18 cellular contexts compared by ENCODE assay signal in the genomic region with DNA sequence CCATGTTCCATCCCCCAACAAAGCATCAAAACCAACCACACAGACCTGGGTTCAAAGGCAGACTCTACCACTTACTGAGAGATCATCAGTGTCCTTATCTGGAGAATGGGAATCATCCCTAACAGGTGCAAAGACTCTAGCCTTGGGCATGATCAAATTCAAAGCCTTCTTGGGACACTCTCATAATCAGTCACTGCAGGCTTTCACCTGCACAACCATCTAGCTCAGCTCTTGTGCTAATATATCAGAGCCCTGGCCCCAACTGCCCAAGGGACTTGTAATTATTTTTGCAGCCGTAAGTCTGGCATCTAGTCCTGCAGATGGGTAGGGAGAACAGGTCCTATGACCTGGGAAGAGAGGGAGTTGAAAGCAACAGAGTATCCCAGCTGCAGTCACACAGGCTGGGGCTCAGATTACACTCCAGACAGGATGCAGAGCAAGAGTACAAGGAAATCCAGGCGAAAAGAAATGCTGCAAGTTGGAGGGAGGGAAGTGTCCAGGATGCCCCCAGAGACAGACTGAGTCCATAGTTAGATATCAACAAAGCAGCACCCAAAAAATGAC.
DNase-seq lines count a peak whose midpoint lies in the region; ATAC-seq and TF ChIP-seq lines count a peak whose summit lies in the region.
"Had no signal": no experiment of that assay in that cellular context is flagged by ENCODE, and none has a peak within 500 bp of the region (broad histone marks: within the 10 kb centered on the region; RNA-seq: fewer than 3 reads in every experiment).

No MANE protein-coding gene starts in this region.

- intact Hi-C loops in PC-3 (cut with micrococcal nuclease), result no loop called here

- no peaks in the 10 kb centered on the region for H3K9me3 Mint-ChIP-seq in chondrocyte (ENCODE audit: low read depth)
- H3K9me3 Mint-ChIP-seq: activated T-helper 17 cell treated with anti-CD3 and anti-CD28 coated beads, Interleukin-2, amount 50 U/mL, for 72 hours had no signal

- H3K79me2 ChIP-seq in PC-3 (ENCODE audit: low read length), result no peaks in the 10 kb centered on the region

- no peaks in the 10 kb centered on the region; the same call in 1 of the 2 replicates for H3K4me1 ChIP-seq in PC-3 (ENCODE audit: insufficient read depth, low read length)
- H3K4me1 ChIP-seq: esophagus muscularis mucosa, vagina had no signal

- H3K9ac ChIP-seq in PC-3 (ENCODE audit: low read length), result no peak overlapping the region

- no peak overlapping the region for H3K27ac Mint-ChIP-seq in chondrocyte (ENCODE audit: unreplicated experiment)
- H3K27ac Mint-ChIP-seq: activated CD8-positive, alpha-beta memory T cell treated with anti-CD3 and anti-CD28 coated beads, Interleukin-2, amount 10 ng/mL, durations not matched to agents 7 days and 5 days; activated T-helper 17 cell treated with anti-CD3 and anti-CD28 coated beads, Interleukin-2, amount 50 U/mL, for 72 hours had no signal

- POLR2A ChIA-PET in PC-3 (lab: Charles Lee; ENCODE audit: unreplicated experiment), result no interaction called here

- no peaks in the 10 kb centered on the region for H3K36me3 Mint-ChIP-seq in chondrocyte (ENCODE audit: low read depth)
- H3K36me3 Mint-ChIP-seq: activated CD8-positive, alpha-beta memory T cell treated with anti-CD3 and anti-CD28 coated beads, Interleukin-2, amount 10 ng/mL, durations not matched to agents 7 days and 5 days had no signal

- no peak overlapping the region for H3K27ac ChIP-seq in PC-3 (ENCODE audit: low read length)
- H3K27ac ChIP-seq: esophagus muscularis mucosa, vagina had no signal

- TF ChIP-seq CTCF in HFF-Myc (IDR thresholded peaks at IDR 0.05; ENCODE audit: low read depth, low read length, missing control alignments) (no peak), PC-3 (conservative IDR thresholded peaks at IDR 0.05; ENCODE audit: low read depth, low read length) (no peak), chondrocyte (IDR thresholded peaks at IDR 0.05) (no peak)

- peak; percentile 16 for DNase-seq in DMS 273 treated with DMSO at 0.1 percent for 48 hours (lab: John Stamatoyannopoulos, UW)
- peak; percentile 12 for DNase-seq in HFF-Myc (ENCODE audit: extremely low read depth, low read depth)
- DNase-seq in PC-3, result peak; percentile 7
- DNase-seq in iPS-NIHi11 (ENCODE audit: low spot score), result peak; percentile 34
- DNase-seq in stimulated activated CD4-positive, alpha-beta T cell treated with anti-CD3 and anti-CD28 coated beads, Interleukin-2, amount 100 ng/mL, for 48 hours, result no peak
- no peak for DNase-seq in chondrocyte (ENCODE audit: low spot score)
- DNase-seq: activated CD4-positive, alpha-beta T cell treated with anti-CD3 and anti-CD28 coated beads for 4 hours; activated CD8-positive, alpha-beta memory T cell treated with anti-CD3 and anti-CD28 coated beads, Interleukin-2, amount 10 ng/mL, durations not matched to agents 7 days and 5 days; GDM1; NCI-H1436 treated with DMSO at 0.1 percent for 48 hours; NCI-H446 treated with DMSO at 0.1 percent for 48 hours; stimulated activated CD4-positive, alpha-beta T cell treated with anti-CD3 and anti-CD28 coated beads, Interleukin-4, amount 100 ng/mL, for 1 hour had no signal

- no peaks in the 10 kb centered on the region for H3K9me2 ChIP-seq in PC-3 (replicated peaks; ENCODE audit: low read length)

- H3K27me3 Mint-ChIP-seq in chondrocyte (ENCODE audit: low read depth), result no peaks in the 10 kb centered on the region
- H3K27me3 Mint-ChIP-seq: activated CD8-positive, alpha-beta memory T cell treated with anti-CD3 and anti-CD28 coated beads, Interleukin-2, amount 10 ng/mL, durations not matched to agents 7 days and 5 days; activated T-helper 17 cell treated with anti-CD3 and anti-CD28 coated beads, Interleukin-2, amount 50 U/mL, for 72 hours had no signal

- no peak overlapping the region for H3K4me3 ChIP-seq in HFF-Myc (replicated peaks; ENCODE audit: low read depth, low read length)
- H3K4me3 ChIP-seq in PC-3 (ENCODE audit: low read length), result no peak overlapping the region
- H3K4me3 ChIP-seq: esophagus muscularis mucosa, vagina had no signal

- no peaks in the 10 kb centered on the region for H3F3A ChIP-seq in PC-3 (ENCODE audit: low read length, unreplicated experiment)

- H4K20me1 ChIP-seq in PC-3 (ENCODE audit: low read length), result no peaks in the 10 kb centered on the region

- H3K36me3 ChIP-seq in PC-3 (ENCODE audit: low read depth, low read length), result no peaks in the 10 kb centered on the region
- H3K36me3 ChIP-seq: esophagus muscularis mucosa, vagina had no signal

- CTCF ChIA-PET in PC-3 (lab: Charles Lee), result no interaction called here

- no peaks in the 10 kb centered on the region for H3K9me3 ChIP-seq in PC-3 (ENCODE audit: low read length)
- H3K9me3 ChIP-seq: esophagus muscularis mucosa, vagina had no signal

- no TSS peak for BruUV-seq in PC-3 (replicated peaks; lab: Mats Ljungman, UMichigan)

- no peak overlapping the region for H3K4me2 ChIP-seq in PC-3 (ENCODE audit: low read length)

- H3K4me1 Mint-ChIP-seq in chondrocyte (ENCODE audit: low read depth), result peaks cover 9% of the 10 kb centered on the region
- H3K4me1 Mint-ChIP-seq: activated CD8-positive, alpha-beta memory T cell treated with anti-CD3 and anti-CD28 coated beads, Interleukin-2, amount 10 ng/mL, durations not matched to agents 7 days and 5 days; activated T-helper 17 cell treated with anti-CD3 and anti-CD28 coated beads, Interleukin-2, amount 50 U/mL, for 72 hours had no signal

- H3K27me3 ChIP-seq in PC-3 (ENCODE audit: low read length), result no peaks in the 10 kb centered on the region
- H3K27me3 ChIP-seq: esophagus muscularis mucosa, vagina had no signal

- H2AFZ ChIP-seq in PC-3 (ENCODE audit: low read length), result no peak overlapping the region

- H3K4me3 Mint-ChIP-seq in chondrocyte (ENCODE audit: unreplicated experiment), result no peak overlapping the region
- H3K4me3 Mint-ChIP-seq: activated CD8-positive, alpha-beta memory T cell treated with anti-CD3 and anti-CD28 coated beads, Interleukin-2, amount 10 ng/mL, durations not matched to agents 7 days and 5 days; activated T-helper 17 cell treated with anti-CD3 and anti-CD28 coated beads, Interleukin-2, amount 50 U/mL, for 72 hours had no signal

- ATAC-seq in PC-3 (peak; percentile 45), HG03175 (IDR thresholded peaks at IDR 0.05; ENCODE audit: unreplicated experiment) (no peak)
- ATAC-seq: activated CD8-positive, alpha-beta memory T cell treated with anti-CD3 and anti-CD28 coated beads, Interleukin-2, amount 10 ng/mL, durations not matched to agents 7 days and 5 days; activated T-helper 17 cell treated with anti-CD3 and anti-CD28 coated beads, Interleukin-2, amount 50 U/mL, for 72 hours; HCT116; Panc1 had no signal

Comparison
In these comparisons a context has a peak if more than half of its experiments do, and no peak if none do; other contexts are left out.
1. DNase-seq: peak in DMS 273 treated with DMSO at 0.1 percent for 48 hours (single experiment), HFF-Myc (single experiment), PC-3 (single experiment) and iPS-NIHi11 (single experiment); none in stimulated activated CD4-positive, alpha-beta T cell treated with anti-CD3 and anti-CD28 coated beads, Interleukin-2, amount 100 ng/mL, for 48 hours (0 of 2) and chondrocyte (single experiment).